Comparison of ENCODE assay signal across 8 cellular contexts in genomic region chrX:12771445-12772069, GRCh38. TPM values are rescaled to one million over a fixed set of nuclear protein-coding genes. Genes with fewer than 3 reads are reported as not detected.
DNase-seq lines count a peak whose midpoint lies in the region; ATAC-seq and TF ChIP-seq lines count a peak whose summit lies in the region.

No MANE protein-coding gene starts in this region.

- H3K79me1 ChIP-seq in mesendoderm (ENCODE audit: low read length) = no peaks in the 10 kb centered on the region

- no peak overlapping the region for H3K4ac ChIP-seq in mesendoderm (ENCODE audit: low read depth, low read length)

- intact Hi-C loops in gastrocnemius medialis (cut with DNase I; ENCODE audit: low total_unique reads) = no loop called here

- DNase-seq in DMS53 (lab: John Stamatoyannopoulos, UW) (peak; percentile 80), HK-2 (ENCODE audit: unreplicated experiment) (peak; percentile 39), choroid plexus epithelial cell (ENCODE audit: low read depth) (peak; percentile 69), mesendoderm (peak; percentile 70), gastrocnemius medialis (no peak)
- peak; percentile 70 for DNase-seq in activated CD4-positive, CD25-positive, alpha-beta regulatory T cell treated with anti-CD3 and anti-CD28 coated beads, Interleukin-2, amount 50 U/mL, for 72 hours
- DNase-seq in stimulated activated naive CD4-positive, alpha-beta T cell (lab: John Stamatoyannopoulos, UW) = peak; percentile 26 to 68 (median 56)

- H2AK5ac ChIP-seq in mesendoderm (ENCODE audit: low read length) = no peak overlapping the region

- no peak overlapping the region for H4K8ac ChIP-seq in mesendoderm (ENCODE audit: low read depth, low read length)

- no peak overlapping the region for H3K18ac ChIP-seq in mesendoderm (ENCODE audit: low read length)

- H3K36me3 ChIP-seq in mesendoderm (ENCODE audit: control insufficient read depth, insufficient read depth, low read length) = no peaks in the 10 kb centered on the region
- no peaks in the 10 kb centered on the region for H3K36me3 ChIP-seq in gastrocnemius medialis

- no CpG with 5 or more reads among the region's 22 CpGs for WGBS in mesendoderm (ENCODE audit: extremely low coverage, insufficient coverage, low lambda C conversion rate)

- in situ Hi-C loops in gastrocnemius medialis (cut with MboI; ENCODE audit: low sequenced_read_pairs in 4 of 4) = no loop called here

- H3K79me2 ChIP-seq in mesendoderm (ENCODE audit: control insufficient read depth, insufficient read depth, low read length) = no peaks in the 10 kb centered on the region

- H3K27ac ChIP-seq in mesendoderm (ENCODE audit: low read depth, low read length) (no peak overlapping the region), gastrocnemius medialis (no peak overlapping the region)

- no peak overlapping the region for H3K4me2 ChIP-seq in mesendoderm (ENCODE audit: low read length)

- ATAC-seq in GM21381 (IDR thresholded peaks at IDR 0.05; ENCODE audit: unreplicated experiment) (peak; percentile 100), gastrocnemius medialis (no peak)

- H2BK15ac ChIP-seq in mesendoderm (replicated peaks; ENCODE audit: low read depth) = no peak overlapping the region

- no peak overlapping the region for H3K9ac ChIP-seq in mesendoderm (ENCODE audit: low read length)

- peak; percentile 78 for TF ChIP-seq CTCF in choroid plexus epithelial cell (conservative IDR thresholded peaks at IDR 0.05; ENCODE audit: low read depth, low read length)
- TF ChIP-seq CTCF in gastrocnemius medialis (IDR thresholded peaks at IDR 0.05 in 4 of 5, conservative IDR thresholded peaks at IDR 0.05 in 1 of 5) = peak in 1 of 5 experiments; percentile 34

- H3K4me1 ChIP-seq in mesendoderm (ENCODE audit: control insufficient read depth, low read depth, low read length) = no peaks in the 10 kb centered on the region
- H3K4me1 ChIP-seq in gastrocnemius medialis = no peaks in the 10 kb centered on the region

- no peak overlapping the region for H2BK5ac ChIP-seq in mesendoderm (ENCODE audit: low read length)

- H2BK120ac ChIP-seq in mesendoderm (ENCODE audit: low read depth, low read length) = no peak overlapping the region

- no peak overlapping the region for H3K23ac ChIP-seq in mesendoderm (ENCODE audit: low read length)

- H4K5ac ChIP-seq in mesendoderm (ENCODE audit: low read length) = no peak overlapping the region

- no peak overlapping the region for H3K56ac ChIP-seq in mesendoderm (ENCODE audit: low read length)

- H3K27me3 ChIP-seq in mesendoderm (ENCODE audit: insufficient read depth, low read length, poor library complexity) (no peaks in the 10 kb centered on the region), gastrocnemius medialis (peaks cover 0 to 12% (median 6%) of the 10 kb centered on the region in 3 donors)

- no peaks in the 10 kb centered on the region for H3K9me3 ChIP-seq in gastrocnemius medialis

- no peak for TF ChIP-seq POLR2A in gastrocnemius medialis (IDR thresholded peaks at IDR 0.05)

- H3K4me3 ChIP-seq in choroid plexus epithelial cell (ENCODE audit: low read depth, low read length) (no peak overlapping the region), mesendoderm (ENCODE audit: low read length) (no peak overlapping the region), gastrocnemius medialis (no peak overlapping the region)

RNA-seq across cellular contexts. Expression of gene PRPS2, which starts 19.7 kb away (rescaled TPM):
- polyA plus RNA-seq in mesendoderm (2013, experiment 1 of 2) = 13.7 TPM
- polyA plus RNA-seq in mesendoderm (2013, experiment 2 of 2) = 14.4 TPM
- 1 to 10 TPM in 2 of 4 donors, under 1 TPM in 2; 0.73 to 1.9 (median 1.3) TPM for total RNA-seq in gastrocnemius medialis

Comparison
In these comparisons a context has a peak if more than half of its experiments do, and no peak if none do; other contexts are left out.
1. DNase-seq: peak in DMS53 (single experiment), HK-2 (single experiment), activated CD4-positive, CD25-positive, alpha-beta regulatory T cell treated with anti-CD3 and anti-CD28 coated beads, Interleukin-2, amount 50 U/mL, for 72 hours (single experiment), choroid plexus epithelial cell (single experiment), mesendoderm (single experiment) and stimulated activated naive CD4-positive, alpha-beta T cell (6 of 6); none in gastrocnemius medialis (0 of 2).